In genomic region chr14:41749425-41749824, GRCh38 we compare ENCODE assay signal across 9 cellular contexts.
DNase-seq lines count a peak whose midpoint lies in the region; ATAC-seq lines count a peak whose summit lies in the region.
"Had no signal": no experiment of that assay in that cellular context is flagged by ENCODE, and none has a peak within 500 bp of the region (broad histone marks: within the 10 kb centered on the region; RNA-seq: fewer than 3 reads in every experiment).

No MANE protein-coding gene starts in this region.

- H3K27me3 ChIP-seq in duodenal mucosa (ENCODE audit: control insufficient read depth in 1 of 2, insufficient read depth in 2 of 2, low read length in 2 of 2): no peaks in the 10 kb centered on the region
- no peaks in the 10 kb centered on the region for H3K27me3 ChIP-seq in subcutaneous abdominal adipose tissue (ENCODE audit: control insufficient read depth in 5 of 5, insufficient read depth in 4 of 5, low read length in 5 of 5)

- H3K9me3 ChIP-seq in duodenal mucosa (ENCODE audit: control insufficient read depth in 1 of 2, low read length in 2 of 2): peaks cover 0 to 4% of the 10 kb centered on the region in 2 donors
- no peaks in the 10 kb centered on the region for H3K9me3 ChIP-seq in subcutaneous abdominal adipose tissue (ENCODE audit: control insufficient read depth in 5 of 5, low read length in 5 of 5)

- DNase-seq in Daoy (ENCODE audit: low read depth) (peak; percentile 70), NCI-H2029 (lab: John Stamatoyannopoulos, UW) (peak; percentile 86), UCSD-AML1 (lab: John Stamatoyannopoulos, UW; ENCODE audit: unreplicated experiment) (no peak), COLO668 (lab: John Stamatoyannopoulos, UW; ENCODE audit: unreplicated experiment) (no peak)

- H3K27ac ChIP-seq in duodenal mucosa (ENCODE audit: low read depth, low read length) (no peak overlapping the region), subcutaneous abdominal adipose tissue (ENCODE audit: low read depth, low read length) (no peak overlapping the region)

- ATAC-seq in GM21786 (IDR thresholded peaks at IDR 0.05; ENCODE audit: unreplicated experiment) (peak; percentile 86), GM19324 (IDR thresholded peaks at IDR 0.05; ENCODE audit: low FRiP score, unreplicated experiment) (no peak)
- ATAC-seq: K562 had no signal

- H3K4me3 ChIP-seq in duodenal mucosa (ENCODE audit: low read depth in 1 of 2, low read length in 2 of 2) (peak overlapping the region; percentile 41 to 57), subcutaneous abdominal adipose tissue (ENCODE audit: low read depth in 1 of 5, low read length in 5 of 5) (peak overlapping the region; percentile 44 to 65 (median 61))
- H3K4me3 ChIP-seq: K562 had no signal

- H3K36me3 ChIP-seq in duodenal mucosa (ENCODE audit: control insufficient read depth in 1 of 2, insufficient read depth in 2 of 2, low read length in 2 of 2) (no peaks in the 10 kb centered on the region), subcutaneous abdominal adipose tissue (ENCODE audit: control insufficient read depth in 5 of 5, insufficient read depth in 5 of 5, low read length in 5 of 5) (no peaks in the 10 kb centered on the region)

- H3K9ac ChIP-seq in duodenal mucosa (ENCODE audit: low read depth in 1 of 2, low read length in 2 of 2) (peak overlapping the region in 1 of 2 donors; percentile 2), subcutaneous abdominal adipose tissue (ENCODE audit: low read length in 5 of 5) (peak overlapping the region in 4 of 5 donors; percentile 28 to 53 (median 36))

- H3K4me1 ChIP-seq in duodenal mucosa (ENCODE audit: control insufficient read depth in 1 of 2, insufficient read depth in 2 of 2, low read length in 2 of 2): no peaks in the 10 kb centered on the region
- no peaks in the 10 kb centered on the region for H3K4me1 ChIP-seq in subcutaneous abdominal adipose tissue (ENCODE audit: control insufficient read depth in 5 of 5, insufficient read depth in 5 of 5, low read length in 5 of 5)

Comparison
In these comparisons a context has a peak if more than half of its experiments do, and no peak if none do; other contexts are left out.
1. DNase-seq: peak in Daoy (single experiment) and NCI-H2029 (single experiment); none in UCSD-AML1 (single experiment) and COLO668 (single experiment).